In genomic region chr2:201758229-201758628, GRCh38 we compare ENCODE assay signal across 1 cellular context.
TF ChIP-seq lines count a peak whose summit lies in the region.

No MANE protein-coding gene starts in this region.

TF ChIP-seq in HepG2, 621 proteins besides CTCF, POLR2A, EP300 and RAD21 (continues in another document):
- TF ChIP-seq PPARG (CRISPR knock-in tag; conservative IDR thresholded peaks at IDR 0.05), result peak; percentile 67
- TF ChIP-seq FOXJ3 (CRISPR knock-in tag; IDR thresholded peaks at IDR 0.05; ENCODE audit: borderline replicate concordance), result no peak
- TF ChIP-seq ZMYM4 (CRISPR knock-in tag; IDR thresholded peaks at IDR 0.05), result no peak
- no peak for TF ChIP-seq ZNF570 (CRISPR knock-in tag; IDR thresholded peaks at IDR 0.05; ENCODE audit: borderline replicate concordance)
- TF ChIP-seq ZNF792 (CRISPR knock-in tag; IDR thresholded peaks at IDR 0.05), result no peak
- no peak for TF ChIP-seq SRSF4 (IDR thresholded peaks at IDR 0.05; ENCODE audit: low read depth, low read length, poor library complexity, severe bottlenecking)
- 0 out of 2 replicates have a peak, but pooled peaks have one; percentile 15 for TF ChIP-seq SNAPC2 (CRISPR knock-in tag; IDR thresholded peaks at IDR 0.05)
- no peak for TF ChIP-seq CHD4 (IDR thresholded peaks at IDR 0.05; ENCODE audit: borderline replicate concordance, low read length)
- no peak for TF ChIP-seq SOX5 (CRISPR knock-in tag; IDR thresholded peaks at IDR 0.05; ENCODE audit: borderline replicate concordance)
- TF ChIP-seq TRIM22 (IDR thresholded peaks at IDR 0.05), result no peak
- TF ChIP-seq KMT2A (CRISPR knock-in tag; IDR thresholded peaks at IDR 0.05), result no peak
- TF ChIP-seq FOXO4 (CRISPR knock-in tag; conservative IDR thresholded peaks at IDR 0.05), result no peak
- no peak for TF ChIP-seq THRA (CRISPR knock-in tag; IDR thresholded peaks at IDR 0.05; ENCODE audit: borderline replicate concordance)
- TF ChIP-seq ZNF614 (CRISPR knock-in tag; IDR thresholded peaks at IDR 0.05; ENCODE audit: borderline replicate concordance), result no peak
- no peak for TF ChIP-seq LBX2 (CRISPR knock-in tag; IDR thresholded peaks at IDR 0.05; ENCODE audit: borderline replicate concordance)
- no peak for TF ChIP-seq SYNCRIP (IDR thresholded peaks at IDR 0.05; ENCODE audit: insufficient read depth, low read depth, low read length)
- TF ChIP-seq ZBTB38 (CRISPR knock-in tag; IDR thresholded peaks at IDR 0.05), result no peak
- TF ChIP-seq EEA1 (CRISPR knock-in tag; IDR thresholded peaks at IDR 0.05; ENCODE audit: borderline replicate concordance), result no peak
- peak; percentile 32 for TF ChIP-seq PHF5A (CRISPR knock-in tag; IDR thresholded peaks at IDR 0.05; ENCODE audit: low read depth, unreplicated experiment)
- no peak for TF ChIP-seq ZFP1 (CRISPR knock-in tag; IDR thresholded peaks at IDR 0.05)
- peak; percentile 48; the same call in 1 of the 2 replicates for TF ChIP-seq HNF4G (IDR thresholded peaks at IDR 0.05; ENCODE audit: borderline replicate concordance, low read depth, low read length)
- TF ChIP-seq HNF4G (CRISPR knock-in tag; IDR thresholded peaks at IDR 0.05; ENCODE audit: borderline replicate concordance, low read depth), result no peak
- TF ChIP-seq ZNF251 (CRISPR knock-in tag; IDR thresholded peaks at IDR 0.05), result no peak
- TF ChIP-seq HNF4A (CRISPR knock-in tag; IDR thresholded peaks at IDR 0.05), result peak; percentile 40
- no peak for TF ChIP-seq FOXK2 (IDR thresholded peaks at IDR 0.05)
- no peak for TF ChIP-seq ZNF3 (CRISPR knock-in tag; IDR thresholded peaks at IDR 0.05)
- no peak for TF ChIP-seq AKNA (CRISPR knock-in tag; IDR thresholded peaks at IDR 0.05; ENCODE audit: borderline replicate concordance)
- TF ChIP-seq ZSCAN5A (CRISPR knock-in tag; IDR thresholded peaks at IDR 0.05; ENCODE audit: borderline replicate concordance), result no peak
- TF ChIP-seq CC2D1A (CRISPR knock-in tag; IDR thresholded peaks at IDR 0.05), result no peak
- TF ChIP-seq ZNF281 (CRISPR knock-in tag; IDR thresholded peaks at IDR 0.05; ENCODE audit: borderline replicate concordance), result no peak
- peak; percentile 12; the same call in 1 of the 2 replicates for TF ChIP-seq HMG20A (CRISPR knock-in tag; IDR thresholded peaks at IDR 0.05; ENCODE audit: borderline replicate concordance)
- TF ChIP-seq RARG (CRISPR knock-in tag; IDR thresholded peaks at IDR 0.05; ENCODE audit: low read depth), result no peak
- no peak for TF ChIP-seq BCLAF1 (IDR thresholded peaks at IDR 0.05)
- TF ChIP-seq ATF7 (IDR thresholded peaks at IDR 0.05), result no peak
- no peak for TF ChIP-seq ATF7 (CRISPR knock-in tag; IDR thresholded peaks at IDR 0.05)
- TF ChIP-seq FOXO1 (CRISPR knock-in tag; IDR thresholded peaks at IDR 0.05), result no peak
- peak; percentile 31; the same call in 1 of the 2 replicates for TF ChIP-seq CREM (IDR thresholded peaks at IDR 0.05)
- no peak for TF ChIP-seq CREM (CRISPR knock-in tag; IDR thresholded peaks at IDR 0.05)
- 0 out of 2 replicates have a peak, but pooled peaks have one; percentile 49 for TF ChIP-seq SRF (IDR thresholded peaks at IDR 0.05; ENCODE audit: low read depth, low read length)
- TF ChIP-seq ZNF446 (CRISPR knock-in tag; IDR thresholded peaks at IDR 0.05), result no peak
- no peak for TF ChIP-seq ZNF234 (CRISPR knock-in tag; conservative IDR thresholded peaks at IDR 0.05)
- TF ChIP-seq DRAP1 (CRISPR knock-in tag; IDR thresholded peaks at IDR 0.05), result peak; percentile 38; the same call in 1 of the 2 replicates
- no peak for TF ChIP-seq MNT (IDR thresholded peaks at IDR 0.05)
- no peak for TF ChIP-seq FOSL1 (CRISPR knock-in tag; IDR thresholded peaks at IDR 0.05; ENCODE audit: borderline replicate concordance)
- TF ChIP-seq ATF1 (CRISPR knock-in tag; IDR thresholded peaks at IDR 0.05), result no peak
- TF ChIP-seq ZNF557 (CRISPR knock-in tag; IDR thresholded peaks at IDR 0.05), result no peak
- TF ChIP-seq ATF5 (CRISPR knock-in tag; IDR thresholded peaks at IDR 0.05; ENCODE audit: low read depth), result no peak
